In the genomic region with DNA sequence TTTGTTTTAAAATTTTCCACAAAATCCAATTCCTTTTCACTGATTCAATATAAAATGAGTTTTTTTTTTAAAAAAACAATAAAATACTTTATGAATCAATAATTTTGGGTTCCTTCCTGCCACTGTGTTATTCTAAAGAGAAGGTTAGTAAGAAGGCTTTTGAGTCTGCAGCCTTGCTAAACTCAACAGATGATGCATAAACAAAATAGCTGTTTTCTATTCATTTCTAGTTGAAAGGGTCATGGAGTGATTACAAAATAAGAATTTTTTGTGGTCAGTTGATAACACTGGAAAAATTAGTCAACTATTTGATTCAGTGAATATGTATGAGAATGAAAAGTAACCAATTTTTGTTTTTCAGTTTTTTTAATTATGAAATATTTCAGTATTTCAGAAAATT, we compare ENCODE assay signal across 19 cellular contexts.
"Had no signal": no experiment of that assay in that cellular context is flagged by ENCODE, and none has a peak within 500 bp of the region (broad histone marks: within the 10 kb centered on the region; RNA-seq: fewer than 3 reads in every experiment).

No MANE protein-coding gene starts in this region.

- H3K27me3 ChIP-seq: cardiac muscle cell, gastrocnemius medialis, heart left ventricle, ovary, right lobe of liver had no signal

- H3K27ac ChIP-seq: cardiac muscle cell, gastrocnemius medialis, heart left ventricle, lower lobe of right lung, ovary, right lobe of liver had no signal

- H3K9me3 Mint-ChIP-seq: activated naive CD4-positive, alpha-beta T cell treated with anti-CD3 and anti-CD28 coated beads for 36 hours; activated naive CD8-positive, alpha-beta T cell treated with anti-CD3 and anti-CD28 coated beads, Interleukin-2, amount 50 U/mL, for 24 hours; activated T-helper 17 cell treated with anti-CD3 and anti-CD28 coated beads, Interleukin-2, amount 50 U/mL, for 72 hours; neural crest cell had no signal

- H3K4me3 Mint-ChIP-seq: activated naive CD4-positive, alpha-beta T cell treated with anti-CD3 and anti-CD28 coated beads for 36 hours; activated naive CD8-positive, alpha-beta T cell treated with anti-CD3 and anti-CD28 coated beads, Interleukin-2, amount 50 U/mL, for 24 hours; activated T-helper 17 cell treated with anti-CD3 and anti-CD28 coated beads, Interleukin-2, amount 50 U/mL, for 72 hours; immature natural killer cell; neural crest cell had no signal

- H3K4me1 ChIP-seq: lower lobe of right lung, right lobe of liver had no signal

- H3K9me3 ChIP-seq: gastrocnemius medialis, heart left ventricle, lower lobe of right lung, ovary, right lobe of liver had no signal

- H3K36me3 ChIP-seq: cardiac muscle cell, lower lobe of right lung, ovary, right lobe of liver had no signal

- DNase-seq: activated CD4-positive, alpha-beta T cell treated with anti-CD3 and anti-CD28 coated beads, Interleukin-2, amount 50 U/mL, for 4 hours; activated CD4-positive, CD25-positive, alpha-beta regulatory T cell treated with anti-CD3 and anti-CD28 coated beads, Interleukin-2, amount 50 U/mL, for 72 hours; activated naive CD4-positive, alpha-beta T cell treated with anti-CD3 and anti-CD28 coated beads for 36 hours; activated naive CD8-positive, alpha-beta T cell treated with anti-CD3 and anti-CD28 coated beads, Interleukin-2, amount 50 U/mL, for 24 hours; gastrocnemius medialis; heart left ventricle; immature natural killer cell; left cardiac atrium; lower lobe of right lung; midbrain; ovary; right lobe of liver; stimulated activated CD4-positive, alpha-beta T cell treated with anti-CD3 and anti-CD28 coated beads, Interleukin-1b, Interleukin-23, amount 100 ng/mL, for 48 hours; T-helper 1 cell; T1000 had no signal

- H3K4me3 ChIP-seq: cardiac muscle cell, gastrocnemius medialis, heart left ventricle, lower lobe of right lung, ovary, right lobe of liver had no signal

- H3K27me3 Mint-ChIP-seq: activated naive CD8-positive, alpha-beta T cell treated with anti-CD3 and anti-CD28 coated beads, Interleukin-2, amount 50 U/mL, for 24 hours; activated T-helper 17 cell treated with anti-CD3 and anti-CD28 coated beads, Interleukin-2, amount 50 U/mL, for 72 hours had no signal

- H3K27ac Mint-ChIP-seq: activated naive CD4-positive, alpha-beta T cell treated with anti-CD3 and anti-CD28 coated beads for 36 hours; activated naive CD8-positive, alpha-beta T cell treated with anti-CD3 and anti-CD28 coated beads, Interleukin-2, amount 50 U/mL, for 24 hours; activated T-helper 17 cell treated with anti-CD3 and anti-CD28 coated beads, Interleukin-2, amount 50 U/mL, for 72 hours; immature natural killer cell had no signal

- H3K4me1 Mint-ChIP-seq: activated naive CD8-positive, alpha-beta T cell treated with anti-CD3 and anti-CD28 coated beads, Interleukin-2, amount 50 U/mL, for 24 hours; activated T-helper 17 cell treated with anti-CD3 and anti-CD28 coated beads, Interleukin-2, amount 50 U/mL, for 72 hours; immature natural killer cell had no signal

- ATAC-seq: activated naive CD8-positive, alpha-beta T cell treated with anti-CD3 and anti-CD28 coated beads, Interleukin-2, amount 50 U/mL, for 24 hours; activated T-helper 17 cell treated with anti-CD3 and anti-CD28 coated beads, Interleukin-2, amount 50 U/mL, for 72 hours; esophagus mucosa; gastrocnemius medialis; heart left ventricle; left cardiac atrium; lower lobe of right lung; right lobe of liver had no signal
